In the genomic region with DNA sequence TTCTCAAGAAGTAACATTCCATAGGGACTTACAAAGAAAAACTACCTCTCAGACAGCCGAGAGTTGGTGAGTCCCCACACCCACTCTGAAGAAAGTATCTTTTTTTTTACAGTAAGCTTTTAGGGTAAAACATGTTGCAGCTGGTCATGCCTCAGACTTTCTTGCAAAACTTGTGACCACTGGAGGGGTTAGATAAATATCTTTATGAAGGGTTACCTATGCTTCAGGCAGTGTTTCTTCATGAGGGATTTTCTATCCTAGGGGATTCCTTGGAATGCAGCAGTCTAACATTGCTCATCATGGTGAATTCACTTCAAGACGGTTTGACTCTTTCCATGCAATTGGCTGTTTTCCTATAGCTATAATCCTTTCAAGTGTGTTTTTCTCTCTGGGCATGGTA, we compare ENCODE assay signal across 25 cellular contexts.
"Had no signal": no experiment of that assay in that cellular context is flagged by ENCODE, and none has a peak within 500 bp of the region (broad histone marks: within the 10 kb centered on the region; RNA-seq: fewer than 3 reads in every experiment).

No MANE protein-coding gene starts in this region.

- H3K4me1 Mint-ChIP-seq: naive thymus-derived CD4-positive, alpha-beta T cell; nephron; stimulated activated effector memory CD8-positive, alpha-beta T cell treated with anti-CD3 and anti-CD28 coated beads, Interleukin-12 subunit alpha, Interleukin-12 subunit beta, amount 100 ng/mL, for 72 hours had no signal

- H3K36me3 ChIP-seq: heart right ventricle, left lung, prostate gland, right atrium auricular region, stomach, thyroid gland had no signal

- H3K4me1 ChIP-seq: heart right ventricle, left lung, prostate gland, right atrium auricular region, stomach, thyroid gland had no signal

- H3K9me3 Mint-ChIP-seq: effector memory CD8-positive, alpha-beta T cell; stimulated activated effector memory CD8-positive, alpha-beta T cell treated with anti-CD3 and anti-CD28 coated beads, Interleukin-12 subunit alpha, Interleukin-12 subunit beta, amount 100 ng/mL, for 72 hours; type B pancreatic cell had no signal

- H3K36me3 Mint-ChIP-seq: naive thymus-derived CD4-positive, alpha-beta T cell; stimulated activated effector memory CD8-positive, alpha-beta T cell treated with anti-CD3 and anti-CD28 coated beads, Interleukin-12 subunit alpha, Interleukin-12 subunit beta, amount 100 ng/mL, for 72 hours; type B pancreatic cell had no signal

- H3K27ac ChIP-seq: epithelial cell of prostate, heart right ventricle, left lung, prostate gland, right atrium auricular region, stomach, thyroid gland had no signal

- H3K4me3 Mint-ChIP-seq: effector memory CD8-positive, alpha-beta T cell; naive thymus-derived CD4-positive, alpha-beta T cell; nephron; stimulated activated effector memory CD8-positive, alpha-beta T cell treated with anti-CD3 and anti-CD28 coated beads, Interleukin-12 subunit alpha, Interleukin-12 subunit beta, amount 100 ng/mL, for 72 hours; type B pancreatic cell had no signal

- ATAC-seq: effector memory CD8-positive, alpha-beta T cell; esophagus mucosa; heart right ventricle; left cardiac atrium; left lung; naive thymus-derived CD4-positive, alpha-beta T cell; sciatic nerve; stimulated activated effector memory CD8-positive, alpha-beta T cell treated with anti-CD3 and anti-CD28 coated beads, Interleukin-12 subunit alpha, Interleukin-12 subunit beta, amount 100 ng/mL, for 72 hours had no signal

- H3K27ac Mint-ChIP-seq: effector memory CD8-positive, alpha-beta T cell; naive thymus-derived CD4-positive, alpha-beta T cell; nephron; stimulated activated effector memory CD8-positive, alpha-beta T cell treated with anti-CD3 and anti-CD28 coated beads, Interleukin-12 subunit alpha, Interleukin-12 subunit beta, amount 100 ng/mL, for 72 hours; type B pancreatic cell had no signal

- H3K27me3 ChIP-seq: left lung, right atrium auricular region, stomach, thyroid gland had no signal

- DNase-seq: cortex of kidney; effector memory CD8-positive, alpha-beta T cell; foreskin melanocyte; glutamatergic neuron; heart right ventricle; hippocampal formation; left cardiac atrium; left lung; mesendoderm; midbrain; naive thymus-derived CD4-positive, alpha-beta T cell; nucleus accumbens; stimulated activated CD4-positive, alpha-beta T cell treated with anti-CD3 and anti-CD28 coated beads, Interleukin-2, amount 100 ng/mL, for 24 hours; stimulated activated CD4-positive, alpha-beta T cell treated with anti-CD3 and anti-CD28 coated beads, Interleukin-4, amount 100 ng/mL, for 24 hours; stimulated activated naive CD4-positive, alpha-beta T cell treated with Interleukin-2 at 50 U/mL for 16 hours; stomach; thyroid gland had no signal

- H3K9me3 ChIP-seq: left lung, prostate gland, right atrium auricular region, stomach, thyroid gland had no signal

- H3K4me3 ChIP-seq: heart right ventricle, left lung, prostate gland, right atrium auricular region, stomach, thyroid gland had no signal
